9 cellular contexts compared by ENCODE assay signal in the genomic region with DNA sequence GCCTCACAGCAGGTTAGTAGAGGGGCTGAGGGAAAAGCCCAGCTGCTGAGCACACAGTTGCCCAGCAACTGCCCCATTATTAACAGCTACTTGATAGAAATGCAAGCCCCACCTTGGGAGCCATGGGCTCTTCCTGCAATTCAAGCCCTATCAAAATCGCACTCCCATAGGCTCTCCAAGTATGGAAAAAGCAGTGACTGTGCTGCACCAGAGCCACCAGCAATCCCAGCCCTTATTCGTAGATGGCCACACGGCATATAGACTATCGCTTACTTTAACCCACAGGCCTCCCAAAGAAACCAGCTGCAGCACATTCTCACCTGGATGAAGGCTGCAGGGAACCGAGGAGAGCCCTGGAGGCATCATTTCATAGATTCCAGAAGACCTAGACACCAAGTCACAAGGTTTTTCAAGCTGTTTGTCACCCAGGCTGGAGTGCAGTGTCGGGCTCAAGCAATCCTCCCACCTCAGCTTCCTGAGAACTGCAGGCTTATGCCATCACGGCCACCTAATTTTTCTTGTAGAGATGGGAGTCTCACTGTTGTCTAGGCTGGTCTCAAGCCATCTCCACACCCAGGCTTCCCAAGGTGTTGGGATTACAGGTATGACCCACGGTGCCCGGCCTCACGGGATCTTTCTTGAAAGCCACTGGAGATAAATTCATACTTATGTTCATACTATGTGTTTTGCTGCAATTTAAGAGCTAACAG. TPM values are rescaled to one million over a fixed set of nuclear protein-coding genes. Genes with fewer than 3 reads are reported as not detected.
DNase-seq lines count a peak whose midpoint lies in the region; ATAC-seq lines count a peak whose summit lies in the region.
"Had no signal": no experiment of that assay in that cellular context is flagged by ENCODE, and none has a peak within 500 bp of the region (broad histone marks: within the 10 kb centered on the region; RNA-seq: fewer than 3 reads in every experiment).

No MANE protein-coding gene starts in this region.

- H3K36me3 ChIP-seq in mesendoderm (ENCODE audit: control insufficient read depth, insufficient read depth, low read length): peaks cover 25% of the 10 kb centered on the region

- H3K23ac ChIP-seq in mesendoderm (ENCODE audit: low read length): no peak overlapping the region

- no peak overlapping the region for H2AK5ac ChIP-seq in mesendoderm (ENCODE audit: low read length)

- no peaks in the 10 kb centered on the region for H3K9me3 Mint-ChIP-seq in activated T-helper 17 cell treated with anti-CD3 and anti-CD28 coated beads, Interleukin-2, amount 50 U/mL, for 72 hours
- H3K9me3 Mint-ChIP-seq: T-helper 2 cell treated with Interferon-gamma antibody and Interleukin-4, amounts not matched to agents 5 μg/mL and 100 μg/mL, for 36 hours had no signal

- H3K27me3 ChIP-seq in mesendoderm (ENCODE audit: insufficient read depth, low read length, poor library complexity): no peaks in the 10 kb centered on the region

- H3K18ac ChIP-seq in mesendoderm (ENCODE audit: low read length): no peak overlapping the region

- H2BK15ac ChIP-seq in mesendoderm (replicated peaks; ENCODE audit: low read depth): no peak overlapping the region

- H3K4me3 ChIP-seq in mesendoderm (ENCODE audit: low read length): no peak overlapping the region

- no peak overlapping the region for H3K56ac ChIP-seq in mesendoderm (ENCODE audit: low read length)

- no peak overlapping the region for H4K8ac ChIP-seq in mesendoderm (ENCODE audit: low read depth, low read length)

- peak overlapping the region; percentile 10 for H3K27ac Mint-ChIP-seq in activated T-helper 17 cell treated with anti-CD3 and anti-CD28 coated beads, Interleukin-2, amount 50 U/mL, for 72 hours

- no peaks in the 10 kb centered on the region for H3K79me2 ChIP-seq in mesendoderm (ENCODE audit: control insufficient read depth, insufficient read depth, low read length)

- H3K36me3 Mint-ChIP-seq in activated T-helper 17 cell treated with anti-CD3 and anti-CD28 coated beads, Interleukin-2, amount 50 U/mL, for 72 hours (ENCODE audit: low read depth): peaks cover 68% of the 10 kb centered on the region

- no peak for ATAC-seq in activated T-helper 17 cell treated with anti-CD3 and anti-CD28 coated beads, Interleukin-2, amount 50 U/mL, for 72 hours (replicated peaks)
- ATAC-seq in HG03378 (IDR thresholded peaks at IDR 0.05; ENCODE audit: unreplicated experiment): no peak

- H3K79me1 ChIP-seq in mesendoderm (ENCODE audit: low read length): no peaks in the 10 kb centered on the region

- H3K4me1 ChIP-seq in mesendoderm (ENCODE audit: control insufficient read depth, low read depth, low read length): no peaks in the 10 kb centered on the region

- DNase-seq in DMS 273 (lab: John Stamatoyannopoulos, UW; ENCODE audit: unreplicated experiment) (peak; percentile 82), KG1 (lab: John Stamatoyannopoulos, UW) (peak; percentile 27), mesendoderm (peak; percentile 84), inferior parietal cortex (ENCODE audit: extremely low spot score) (no peak), COLO829 (ENCODE audit: low spot score) (no peak)
- DNase-seq in activated CD4-positive, CD25-positive, alpha-beta regulatory T cell (lab: John Stamatoyannopoulos, UW): no peak

- no CpG with 5 or more reads among the region's 10 CpGs for whole genome bisulfite sequencing in mesendoderm (ENCODE audit: extremely low coverage, insufficient coverage, low lambda C conversion rate)

- no peak overlapping the region for H3K27ac ChIP-seq in mesendoderm (ENCODE audit: low read depth, low read length)

- H3K9ac ChIP-seq in mesendoderm (ENCODE audit: low read length): no peak overlapping the region

- no peak overlapping the region for H3K4ac ChIP-seq in mesendoderm (ENCODE audit: low read depth, low read length)

- H3K27me3 Mint-ChIP-seq in activated T-helper 17 cell treated with anti-CD3 and anti-CD28 coated beads, Interleukin-2, amount 50 U/mL, for 72 hours: no peaks in the 10 kb centered on the region

- H3K4me2 ChIP-seq in mesendoderm (ENCODE audit: low read length): no peak overlapping the region

- H4K5ac ChIP-seq in mesendoderm (ENCODE audit: low read length): no peak overlapping the region

- no peak overlapping the region for H3K4me3 Mint-ChIP-seq in activated T-helper 17 cell treated with anti-CD3 and anti-CD28 coated beads, Interleukin-2, amount 50 U/mL, for 72 hours
- H3K4me3 Mint-ChIP-seq: T-helper 2 cell treated with Interferon-gamma antibody and Interleukin-4, amounts not matched to agents 5 μg/mL and 100 μg/mL, for 36 hours had no signal

- peaks cover 11% of the 10 kb centered on the region for H3K4me1 Mint-ChIP-seq in activated T-helper 17 cell treated with anti-CD3 and anti-CD28 coated beads, Interleukin-2, amount 50 U/mL, for 72 hours

- H2BK120ac ChIP-seq in mesendoderm (ENCODE audit: low read depth, low read length): no peak overlapping the region

- H2BK5ac ChIP-seq in mesendoderm (ENCODE audit: low read length): no peak overlapping the region

RNA-seq across cellular contexts. Expression of a gene that starts 11.3 kb away (rescaled TPM):
- total RNA-seq in activated T-helper 17 cell treated with anti-CD3 and anti-CD28 coated beads, Interleukin-2, amount 50 U/mL, for 72 hours: 100 to 1,000 TPM; 476 to 986 TPM
- polyA plus RNA-seq in mesendoderm (2013, experiment 1 of 2): 1,036 TPM
- polyA plus RNA-seq in mesendoderm (2013, experiment 2 of 2): 1,059 TPM

RNA-seq across cellular contexts. Expression of a gene that starts 57.4 kb away (rescaled TPM):
- under 1 TPM in 1 of 2 donors, not detected in 1; 0.19 TPM for total RNA-seq in activated T-helper 17 cell treated with anti-CD3 and anti-CD28 coated beads, Interleukin-2, amount 50 U/mL, for 72 hours
- polyA plus RNA-seq in mesendoderm (2013, experiment 1 of 2): 121 TPM
- polyA plus RNA-seq in mesendoderm (2013, experiment 2 of 2): 118 TPM

Comparison
In these comparisons a context has a peak if more than half of its experiments do, and no peak if none do; other contexts are left out.
1. DNase-seq: peak in DMS 273 (single experiment), KG1 (single experiment) and mesendoderm (single experiment); none in inferior parietal cortex (single experiment), activated CD4-positive, CD25-positive, alpha-beta regulatory T cell (0 of 4) and COLO829 (single experiment).